ENCODE assay signal across 11 cellular contexts in the genomic region with DNA sequence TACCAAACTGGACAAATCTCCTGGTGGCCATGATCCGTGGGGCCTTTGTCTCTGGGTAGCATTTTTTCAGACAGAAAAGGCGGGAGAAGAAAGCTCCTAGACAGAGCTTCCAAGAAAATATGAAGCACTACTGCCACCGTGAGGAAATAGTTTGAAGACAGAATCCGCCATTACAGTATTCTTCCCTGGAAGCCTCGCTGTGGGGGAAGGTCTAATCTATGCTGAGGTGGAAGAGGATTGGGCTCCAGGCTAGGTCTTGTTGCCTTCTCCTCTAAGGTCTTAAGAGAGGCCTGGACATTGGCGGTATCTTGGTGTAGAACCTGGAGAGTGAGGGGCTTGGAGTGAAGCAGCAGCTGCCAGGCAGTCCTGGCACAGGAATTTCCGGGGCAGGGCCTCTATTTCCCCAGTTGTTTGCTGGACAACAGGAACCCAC.
DNase-seq lines count a peak whose midpoint lies in the region; ATAC-seq and TF ChIP-seq lines count a peak whose summit lies in the region.
"Had no signal": no experiment of that assay in that cellular context is flagged by ENCODE, and none has a peak within 500 bp of the region (broad histone marks: within the 10 kb centered on the region; RNA-seq: fewer than 3 reads in every experiment).

No MANE protein-coding gene starts in this region.

- no peaks in the 10 kb centered on the region for H3K9me3 ChIP-seq in subcutaneous abdominal adipose tissue (ENCODE audit: control insufficient read depth in 5 of 5, low read length in 5 of 5)

- H3K4me1 Mint-ChIP-seq in endothelial cell (ENCODE audit: unreplicated experiment) = no peaks in the 10 kb centered on the region

- H3K27ac ChIP-seq in subcutaneous abdominal adipose tissue (ENCODE audit: low read depth, low read length) = no peak overlapping the region

- ATAC-seq in GM19455 (IDR thresholded peaks at IDR 0.05; ENCODE audit: unreplicated experiment) (no peak), HG03159 (IDR thresholded peaks at IDR 0.05; ENCODE audit: unreplicated experiment) (no peak)
- ATAC-seq: CD8-positive, alpha-beta T cell had no signal

- peak overlapping the region; percentile 59 to 82 (median 63) for H3K4me3 ChIP-seq in subcutaneous abdominal adipose tissue (ENCODE audit: low read depth in 1 of 5, low read length in 5 of 5)

- H3K4me1 ChIP-seq in subcutaneous abdominal adipose tissue (ENCODE audit: control insufficient read depth in 5 of 5, insufficient read depth in 5 of 5, low read length in 5 of 5) = peaks cover 3 to 22% (median 20%) of the 10 kb centered on the region in 5 donors

- no peak for TF ChIP-seq CTCF in endothelial cell (IDR thresholded peaks at IDR 0.05; ENCODE audit: unreplicated experiment)

- H3K27ac Mint-ChIP-seq in endothelial cell (ENCODE audit: unreplicated experiment) = no peak overlapping the region
- H3K27ac Mint-ChIP-seq: CD8-positive, alpha-beta T cell; stimulated activated naive CD8-positive, alpha-beta T cell treated with anti-CD3 and anti-CD28 coated beads, Interleukin-15, Interleukin-2, amounts not matched to agents 100 ng/mL and 50 ng/mL, for 24 hours; T-helper 1 cell treated with Interleukin-12 subunit alpha and Interleukin-12 subunit beta and Interleukin-4 antibody, amounts not matched to agents 30 μg/mL and 1 μg/mL, for 36 hours had no signal

- no peak overlapping the region for H3K9ac ChIP-seq in subcutaneous abdominal adipose tissue (ENCODE audit: low read length in 5 of 5)

- peak; percentile 11 for DNase-seq in SIG-M5 treated with dmso at 0.1 percent for 504 hours (lab: John Stamatoyannopoulos, UW; ENCODE audit: unreplicated experiment)
- no peak for DNase-seq in SIG-M5 (lab: John Stamatoyannopoulos, UW)
- peak; percentile 80 to 90 for DNase-seq in NCI-H187 (lab: John Stamatoyannopoulos, UW)
- peak; percentile 3 for DNase-seq in endothelial cell (ENCODE audit: low spot score)
- DNase-seq in Ammon's horn (ENCODE audit: low spot score) = no peak

- no peaks in the 10 kb centered on the region for H3K36me3 ChIP-seq in subcutaneous abdominal adipose tissue (ENCODE audit: control insufficient read depth in 5 of 5, insufficient read depth in 5 of 5, low read length in 5 of 5)

- H3K9me3 Mint-ChIP-seq in endothelial cell (ENCODE audit: unreplicated experiment) = no peaks in the 10 kb centered on the region
- H3K9me3 Mint-ChIP-seq: CD8-positive, alpha-beta T cell; stimulated activated naive CD8-positive, alpha-beta T cell treated with anti-CD3 and anti-CD28 coated beads, Interleukin-15, Interleukin-2, amounts not matched to agents 100 ng/mL and 50 ng/mL, for 24 hours; T-helper 1 cell treated with Interleukin-12 subunit alpha and Interleukin-12 subunit beta and Interleukin-4 antibody, amounts not matched to agents 30 μg/mL and 1 μg/mL, for 36 hours had no signal

- no peak overlapping the region for H3K4me3 Mint-ChIP-seq in endothelial cell (ENCODE audit: unreplicated experiment)
- H3K4me3 Mint-ChIP-seq: CD8-positive, alpha-beta T cell; stimulated activated naive CD8-positive, alpha-beta T cell treated with anti-CD3 and anti-CD28 coated beads, Interleukin-15, Interleukin-2, amounts not matched to agents 100 ng/mL and 50 ng/mL, for 24 hours; T-helper 1 cell treated with Interleukin-12 subunit alpha and Interleukin-12 subunit beta and Interleukin-4 antibody, amounts not matched to agents 30 μg/mL and 1 μg/mL, for 36 hours had no signal

- no peaks in the 10 kb centered on the region for H3K27me3 ChIP-seq in subcutaneous abdominal adipose tissue (ENCODE audit: control insufficient read depth in 5 of 5, insufficient read depth in 4 of 5, low read length in 5 of 5)

- peaks cover 4% of the 10 kb centered on the region for H3K36me3 Mint-ChIP-seq in endothelial cell (ENCODE audit: low read depth, unreplicated experiment)
- H3K36me3 Mint-ChIP-seq: CD8-positive, alpha-beta T cell had no signal

- H3K27me3 Mint-ChIP-seq in endothelial cell (ENCODE audit: unreplicated experiment) = peaks cover 1% of the 10 kb centered on the region
- H3K27me3 Mint-ChIP-seq: stimulated activated naive CD8-positive, alpha-beta T cell treated with anti-CD3 and anti-CD28 coated beads, Interleukin-15, Interleukin-2, amounts not matched to agents 100 ng/mL and 50 ng/mL, for 24 hours had no signal

Comparison
In these comparisons a context has a peak if more than half of its experiments do, and no peak if none do; other contexts are left out.
1. DNase-seq: peak in SIG-M5 treated with dmso at 0.1 percent for 504 hours (single experiment), NCI-H187 (2 of 2) and endothelial cell (single experiment); none in SIG-M5 (single experiment) and Ammon's horn (single experiment).